In the genomic region with DNA sequence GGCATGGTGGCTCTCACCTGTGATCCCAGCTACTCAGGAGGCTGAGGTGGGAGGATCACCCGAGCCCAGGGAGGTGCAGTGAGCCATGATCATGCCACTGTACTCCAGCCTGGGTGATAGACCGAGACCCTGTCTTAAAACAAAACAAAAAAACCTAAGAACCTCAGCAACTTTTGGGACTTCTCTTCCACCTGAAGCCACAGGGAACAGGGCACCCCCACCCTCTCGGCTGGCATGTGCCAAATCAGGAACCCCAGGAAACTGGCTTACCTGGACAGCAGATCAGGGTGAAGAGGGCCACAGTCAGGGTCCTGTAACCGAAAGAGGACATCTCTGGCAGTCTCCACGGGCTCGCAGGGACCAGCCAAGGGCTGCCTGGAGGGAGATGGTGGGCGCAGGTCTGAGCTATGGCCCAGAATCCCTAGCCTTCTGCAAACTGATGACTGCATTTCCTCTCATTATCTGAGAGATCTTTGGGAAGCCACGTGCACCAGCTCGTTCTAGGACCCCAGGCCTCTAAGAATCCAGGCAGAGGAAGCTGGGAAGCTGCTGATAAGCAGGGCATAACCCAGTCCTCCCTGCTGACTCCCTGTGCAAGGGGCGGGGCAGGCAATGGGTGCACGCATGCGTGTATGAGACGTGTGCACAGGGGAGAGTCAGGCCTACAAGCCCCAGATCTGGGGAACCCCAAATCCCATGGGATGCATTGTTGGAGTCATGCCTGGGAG, we compare ENCODE assay signal across 11 cellular contexts. TPM values are rescaled to one million over a fixed set of nuclear protein-coding genes. Genes with fewer than 3 reads are reported as not detected.
DNase-seq lines count a peak whose midpoint lies in the region; ATAC-seq and TF ChIP-seq lines count a peak whose summit lies in the region.
"Had no signal": no experiment of that assay in that cellular context is flagged by ENCODE, and none has a peak within 500 bp of the region (broad histone marks: within the 10 kb centered on the region; RNA-seq: fewer than 3 reads in every experiment).

No MANE protein-coding gene starts in this region.

- H3K9me3 ChIP-seq in esophagus squamous epithelium, result no peaks in the 10 kb centered on the region
- no peaks in the 10 kb centered on the region for H3K9me3 ChIP-seq in naive thymus-derived CD4-positive, alpha-beta T cell (ENCODE audit: control insufficient read depth in 2 of 3, low read length in 3 of 3)

- WGBS in esophagus squamous epithelium, 2 donors, result 60 to 72% methylated on average over 1 to 6 of the region's 13 CpGs

- H3K27me3 ChIP-seq in esophagus squamous epithelium, result no peaks in the 10 kb centered on the region
- H3K27me3 ChIP-seq in naive thymus-derived CD4-positive, alpha-beta T cell (ENCODE audit: control insufficient read depth in 2 of 2, insufficient read depth in 2 of 2, low read length in 2 of 2), result no peaks in the 10 kb centered on the region

- TF ChIP-seq CTCF in esophagus squamous epithelium (IDR thresholded peaks at IDR 0.05), result no peak

- H3K9me3 Mint-ChIP-seq in naive thymus-derived CD4-positive, alpha-beta T cell, result peaks cover 0 to 2% (median 0%) of the 10 kb centered on the region in 11 donors
- H3K9me3 Mint-ChIP-seq: nephron had no signal

- H3K27me3 Mint-ChIP-seq in naive thymus-derived CD4-positive, alpha-beta T cell, result no peaks in the 10 kb centered on the region

- H3K27ac Mint-ChIP-seq in naive thymus-derived CD4-positive, alpha-beta T cell, result peak overlapping the region in 8 of 9 donors; percentile 23 to 100 (median 84)
- H3K27ac Mint-ChIP-seq: nephron had no signal

- peaks cover 29 to 65% (median 57%) of the 10 kb centered on the region in 7 donors for H3K4me1 Mint-ChIP-seq in naive thymus-derived CD4-positive, alpha-beta T cell

- H3K4me3 ChIP-seq in esophagus squamous epithelium, result peak overlapping the region in 1 of 4 donors; percentile 42
- no peak overlapping the region for H3K4me3 ChIP-seq in naive thymus-derived CD4-positive, alpha-beta T cell (ENCODE audit: low read length)

- POLR2A ChIA-PET in naive thymus-derived CD4-positive, alpha-beta T cell (lab: Charles Lee), result interaction anchor here (1.7 to 3.6 kb wide), 4 partner anchors 14 to 139 kb away, joined by 3 to 23 read pairs (median 8); a partner anchor contains a TSS

- peak; percentile 63 for DNase-seq in AG20443 (ENCODE audit: low spot score)
- DNase-seq in HUDEP-2 (lab: John Stamatoyannopoulos, UW; ENCODE audit: unreplicated experiment in 76 of 76), result peak in 72 of 76 experiments; percentile 42 to 89 (median 74)
- no peak for DNase-seq in esophagus squamous epithelium (lab: John Stamatoyannopoulos, UW)
- DNase-seq in naive thymus-derived CD4-positive, alpha-beta T cell, result no peak
- no peak for DNase-seq in RKO (ENCODE audit: low spot score)
- no peak for DNase-seq in NCI-H128 (lab: John Stamatoyannopoulos, UW; ENCODE audit: unreplicated experiment)
- no peak for DNase-seq in NCI-H187 (lab: John Stamatoyannopoulos, UW)
- no peak for DNase-seq in NCI-H526 treated with DMSO at 0.1 percent for 48 hours (lab: John Stamatoyannopoulos, UW)
- DNase-seq: NCI-H2227 treated with DMSO at 0.1 percent for 48 hours had no signal

- H3K27ac ChIP-seq in esophagus squamous epithelium, result peak overlapping the region in 3 of 4 donors; percentile 57 to 72 (median 67)
- peak overlapping the region; percentile 59 for H3K27ac ChIP-seq in naive thymus-derived CD4-positive, alpha-beta T cell (ENCODE audit: low read depth, low read length)

- peak in 1 of 4 donors; percentile 10 for TF ChIP-seq POLR2A in esophagus squamous epithelium (IDR thresholded peaks at IDR 0.05)

- peaks cover 0 to 27% (median 7%) of the 10 kb centered on the region in 5 donors for H3K36me3 Mint-ChIP-seq in naive thymus-derived CD4-positive, alpha-beta T cell

- peaks cover 0 to 50% (median 25%) of the 10 kb centered on the region in 3 donors for H3K4me1 ChIP-seq in esophagus squamous epithelium
- peaks cover 26 to 31% of the 10 kb centered on the region in 2 donors for H3K4me1 ChIP-seq in naive thymus-derived CD4-positive, alpha-beta T cell (ENCODE audit: control insufficient read depth in 2 of 2, insufficient read depth in 2 of 2, low read length in 2 of 2)

- CTCF ChIA-PET in naive thymus-derived CD4-positive, alpha-beta T cell (lab: Charles Lee), result interaction anchor here (0.6 to 1.8 kb wide), 7 partner anchors 13 to 26 kb away, joined by 3 to 8 read pairs (median 3); a partner anchor contains a TSS

- intact Hi-C loops in esophagus squamous epithelium (cut with DNase I), result no loop called here
- intact Hi-C loops in naive thymus-derived CD4-positive, alpha-beta T cell (cut with micrococcal nuclease), result no loop called here

- no peak for ATAC-seq in naive thymus-derived CD4-positive, alpha-beta T cell

- no peaks in the 10 kb centered on the region for H3K36me3 ChIP-seq in esophagus squamous epithelium
- peaks cover 7 to 73% (median 16%) of the 10 kb centered on the region in 3 experiments for H3K36me3 ChIP-seq in naive thymus-derived CD4-positive, alpha-beta T cell (ENCODE audit: control insufficient read depth in 2 of 3, insufficient read depth in 3 of 3, low read length in 3 of 3)

- peak overlapping the region in 1 of 10 donors; percentile 11 for H3K4me3 Mint-ChIP-seq in naive thymus-derived CD4-positive, alpha-beta T cell
- H3K4me3 Mint-ChIP-seq: nephron had no signal

RNA-seq across cellular contexts. Expression of a gene that starts 8.4 kb away (rescaled TPM):
- under 1 TPM in 1 of 4 donors, not detected in 3; 0.09 TPM for total RNA-seq in esophagus squamous epithelium
- 1 to 10 TPM in 1 of 5 experiments, under 1 TPM in 2, not detected in 2; 0.29 to 2.8 (median 0.40) TPM for total RNA-seq in naive thymus-derived CD4-positive, alpha-beta T cell
- polyA plus RNA-seq in naive thymus-derived CD4-positive, alpha-beta T cell, result 1 to 10 TPM; 5.5 to 6.0 TPM

RNA-seq across cellular contexts. Expression of a gene that starts 13.9 kb away (rescaled TPM):
- 10 to 100 TPM in 2 of 4 donors, 1 to 10 TPM in 1, not detected in 1; 2.8 to 28.8 (median 11.8) TPM for total RNA-seq in esophagus squamous epithelium
- 100 to 1,000 TPM in 2 of 5 experiments, 10 to 100 TPM in 3; 60.9 to 132 (median 92.3) TPM for total RNA-seq in naive thymus-derived CD4-positive, alpha-beta T cell
- polyA plus RNA-seq in naive thymus-derived CD4-positive, alpha-beta T cell, result 100 to 1,000 TPM; 400 to 414 TPM

RNA-seq across cellular contexts. Expression of a gene that starts 33.8 kb away (rescaled TPM):
- under 1 TPM in 2 of 4 donors, not detected in 2; under 0.01 to 0.12 TPM for total RNA-seq in esophagus squamous epithelium
- total RNA-seq in naive thymus-derived CD4-positive, alpha-beta T cell, result under 1 TPM in 4 of 5 experiments, not detected in 1; 0.03 to 0.15 (median 0.07) TPM
- polyA plus RNA-seq in naive thymus-derived CD4-positive, alpha-beta T cell, result not detected
- total RNA-seq: epithelial cell of proximal tubule had no signal

Comparison
In these comparisons a context has a peak if more than half of its experiments do, and no peak if none do; other contexts are left out.
1. DNase-seq: peak in AG20443 (single experiment) and HUDEP-2 (72 of 76); none in esophagus squamous epithelium (single experiment), naive thymus-derived CD4-positive, alpha-beta T cell (0 of 9), RKO (single experiment), NCI-H128 (single experiment), NCI-H187 (0 of 2) and NCI-H526 treated with DMSO at 0.1 percent for 48 hours (single experiment).